23 cellular contexts compared by ENCODE assay signal in the genomic region with DNA sequence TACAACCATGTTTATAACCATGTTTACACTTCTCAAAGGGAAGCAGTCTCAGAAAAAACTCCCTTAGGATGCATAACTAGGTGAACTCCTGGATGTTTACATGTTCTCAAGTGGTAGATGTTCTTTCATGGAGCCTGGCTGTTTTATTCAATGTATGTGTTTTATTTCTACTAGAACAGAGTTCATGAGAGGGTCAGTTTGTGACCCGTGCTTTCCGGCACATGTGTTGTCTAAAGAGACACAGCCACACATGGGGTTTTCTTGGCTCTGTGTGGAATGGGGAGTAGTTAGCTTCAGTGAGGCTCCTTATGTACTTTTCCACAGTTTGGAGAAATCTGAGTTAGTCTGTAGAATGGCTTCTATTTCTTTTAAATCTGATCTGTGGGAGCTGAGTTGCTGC.
"Had no signal": no experiment of that assay in that cellular context is flagged by ENCODE, and none has a peak within 500 bp of the region (broad histone marks: within the 10 kb centered on the region; RNA-seq: fewer than 3 reads in every experiment).

No MANE protein-coding gene starts in this region.

- DNase-seq: activated CD4-positive, alpha-beta memory T cell treated with anti-CD3 and anti-CD28 coated beads for 36 hours; activated CD4-positive, alpha-beta T cell treated with anti-CD3 and anti-CD28 coated beads, Interleukin-2, amount 10 ng/mL, durations not matched to agents 7 days and 5 days; activated CD4-positive, CD25-positive, alpha-beta regulatory T cell; activated CD8-positive, alpha-beta memory T cell treated with anti-CD3 and anti-CD28 coated beads for 24 hours; activated effector memory CD4-positive, alpha-beta T cell treated with anti-CD3 and anti-CD28 coated beads, Interleukin-2, amount 50 U/mL, for 16 hours; activated naive CD4-positive, alpha-beta T cell treated with Interleukin-2 at 50 U/mL for 16 hours; activated naive CD8-positive, alpha-beta T cell treated with anti-CD3 and anti-CD28 coated beads, Interleukin-2, amount 50 U/mL, for 24 hours; activated T-cell treated with anti-CD3 and anti-CD28 coated beads, Interleukin-2, amount 50 U/mL, for 4 hours; amygdala; NCI-H1105; NCI-H1436; NCI-H1694 treated with DMSO at 0.1 percent for 48 hours; NCI-H2081; NCI-H345; NCI-H510A; NCI-H82; OCI-M1; RPMI8226; SK-N-SH; T-helper 1 cell had no signal

- ATAC-seq: activated naive CD4-positive, alpha-beta T cell treated with anti-CD3 and anti-CD28 coated beads, Interleukin-2, amount 50 U/mL, for 72 hours; activated naive CD8-positive, alpha-beta T cell treated with anti-CD3 and anti-CD28 coated beads, Interleukin-2, amount 50 U/mL, for 24 hours; activated T-cell treated with anti-CD3 and anti-CD28 coated beads, Interleukin-2, amount 50 U/mL, for 4 hours; Panc1; Right ventricle myocardium inferior had no signal
